18 cellular contexts compared by ENCODE assay signal in the genomic region with DNA sequence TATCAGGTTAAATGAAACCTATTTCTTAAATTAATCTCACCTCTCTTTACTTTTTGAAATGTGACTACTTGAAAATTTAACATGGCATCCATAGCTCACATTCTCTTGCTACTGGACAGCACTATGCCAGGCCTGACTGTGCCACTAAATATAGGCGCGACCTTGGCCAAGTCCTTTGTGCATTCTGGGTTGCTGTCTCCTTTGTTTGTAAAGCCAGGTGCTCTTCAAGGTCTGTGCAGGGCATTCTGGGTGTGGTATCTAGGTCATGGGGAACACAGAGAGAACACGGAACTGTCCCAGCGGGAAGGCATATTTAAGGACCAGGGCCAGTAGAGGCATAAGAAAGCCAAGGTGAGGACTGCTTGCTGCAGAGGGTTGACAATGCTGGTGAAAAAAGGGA.
A peak's percentile ranks its signal among the peaks of the same experiment; 100 is the strongest.
DNase-seq lines count a peak whose midpoint lies in the region; ATAC-seq and TF ChIP-seq lines count a peak whose summit lies in the region.
"Had no signal": no experiment of that assay in that cellular context is flagged by ENCODE, and none has a peak within 500 bp of the region (broad histone marks: within the 10 kb centered on the region; RNA-seq: fewer than 3 reads in every experiment).

No MANE protein-coding gene starts in this region.

- no peak overlapping the region for H3K4me3 ChIP-seq in heart left ventricle
- no peak overlapping the region for H3K4me3 ChIP-seq in right cardiac atrium (ENCODE audit: low read length)
- H3K4me3 ChIP-seq in psoas muscle, result no peak overlapping the region
- H3K4me3 ChIP-seq in hepatocyte, result no peak overlapping the region
- H3K4me3 ChIP-seq: GM23248, MG63 had no signal

- peak in 3 of 4 donors; percentile 43 to 61 (median 57) for ATAC-seq in heart left ventricle
- no peak for ATAC-seq in right cardiac atrium
- peak in 3 of 4 donors; percentile 32 to 72 (median 58) for ATAC-seq in psoas muscle
- ATAC-seq: Panc1 had no signal

- H3K9me2 ChIP-seq in hepatocyte (replicated peaks; ENCODE audit: insufficient read depth), result no peaks in the 10 kb centered on the region

- H3K4me1 ChIP-seq in heart left ventricle, result no peaks in the 10 kb centered on the region
- H3K4me1 ChIP-seq in right cardiac atrium (ENCODE audit: control insufficient read depth, insufficient read depth, low read length), result no peaks in the 10 kb centered on the region
- H3K4me1 ChIP-seq in psoas muscle, result no peaks in the 10 kb centered on the region
- no peaks in the 10 kb centered on the region for H3K4me1 ChIP-seq in hepatocyte (ENCODE audit: insufficient read depth)

- no peak for TF ChIP-seq POLR2A in heart left ventricle (IDR thresholded peaks at IDR 0.05)

- H3K79me2 ChIP-seq in hepatocyte, result no peaks in the 10 kb centered on the region

- intact Hi-C loops in heart left ventricle (cut with DNase I), result no loop called here
- intact Hi-C loops in right cardiac atrium (cut with DNase I), result no loop called here
- intact Hi-C loops in psoas muscle (cut with DNase I), result no loop called here

- H4K20me1 ChIP-seq in hepatocyte (ENCODE audit: insufficient read depth, poor library complexity, severe bottlenecking), result no peaks in the 10 kb centered on the region

- TF ChIP-seq CTCF in heart left ventricle (IDR thresholded peaks at IDR 0.05) (no peak), psoas muscle (IDR thresholded peaks at IDR 0.05) (no peak), hepatocyte (IDR thresholded peaks at IDR 0.05; ENCODE audit: poor library complexity) (no peak)

- 76 to 92% (median 85%) methylated on average over 4 of the region's 4 CpGs for WGBS in heart left ventricle, 4 donors
- WGBS in right cardiac atrium, result 94% methylated on average over 4 of the region's 4 CpGs
- WGBS in psoas muscle, 3 donors, result 56 to 83% (median 76%) methylated on average over 4 of the region's 4 CpGs
- WGBS in hepatocyte (ENCODE audit: low lambda C conversion rate, missing lambda C conversion rate), result 97% methylated on average over 4 of the region's 4 CpGs

- no peak overlapping the region for H3K27ac ChIP-seq in heart left ventricle
- no peak overlapping the region for H3K27ac ChIP-seq in right cardiac atrium (ENCODE audit: low read length)
- no peak overlapping the region for H3K27ac ChIP-seq in psoas muscle
- H3K27ac ChIP-seq in hepatocyte, result no peak overlapping the region
- H3K27ac ChIP-seq: GM23248 had no signal

- no peak overlapping the region for H3K4me2 ChIP-seq in hepatocyte

- H3K9me3 ChIP-seq in heart left ventricle (no peaks in the 10 kb centered on the region), right cardiac atrium (ENCODE audit: control insufficient read depth, low read length) (no peaks in the 10 kb centered on the region), psoas muscle (no peaks in the 10 kb centered on the region), hepatocyte (ENCODE audit: low read depth) (no peaks in the 10 kb centered on the region)
- H3K9me3 ChIP-seq: MG63 had no signal

- DNase-seq in NCI-H1417 (lab: John Stamatoyannopoulos, UW), result peak; percentile 40 to 80 (median 62)
- no peak for DNase-seq in NCI-H1417 treated with DMSO at 0.1 percent for 48 hours (lab: John Stamatoyannopoulos, UW)
- no peak for DNase-seq in heart left ventricle
- no peak for DNase-seq in right cardiac atrium
- DNase-seq in SHP77 treated with DMSO at 0.1 percent for 48 hours (lab: John Stamatoyannopoulos, UW), result peak; percentile 86
- no peak for DNase-seq in psoas muscle
- no peak for DNase-seq in hepatocyte (ENCODE audit: low spot score)
- no peak for DNase-seq in activated CD8-positive, alpha-beta memory T cell treated with anti-CD3 and anti-CD28 coated beads for 24 hours
- DNase-seq: 8988T, GDM1, GM23248, Kasumi-1, MG63, NCI-H1105, NCI-H2227 treated with DMSO at 0.1 percent for 48 hours, NCI-H526, T-helper 1 cell had no signal

- H3K36me3 ChIP-seq in heart left ventricle, result no peaks in the 10 kb centered on the region
- H3K36me3 ChIP-seq in psoas muscle (ENCODE audit: insufficient read depth in 1 of 2, low read depth in 1 of 2), result no peaks in the 10 kb centered on the region
- H3K36me3 ChIP-seq in hepatocyte (replicated peaks; ENCODE audit: insufficient read depth, low read depth), result no peaks in the 10 kb centered on the region
- H3K36me3 ChIP-seq: MG63 had no signal

- peaks cover 0 to 5% (median 0%) of the 10 kb centered on the region in 9 donors for H3K27me3 ChIP-seq in heart left ventricle
- H3K27me3 ChIP-seq in right cardiac atrium (ENCODE audit: control insufficient read depth, insufficient read depth), result no peaks in the 10 kb centered on the region
- peaks cover 0 to 5% (median 2%) of the 10 kb centered on the region in 3 donors for H3K27me3 ChIP-seq in psoas muscle (ENCODE audit: insufficient read depth in 3 of 3, low read length in 2 of 3)
- no peaks in the 10 kb centered on the region for H3K27me3 ChIP-seq in hepatocyte
- H3K27me3 ChIP-seq: MG63 had no signal

- H2AFZ ChIP-seq in hepatocyte, result no peak overlapping the region
- H2AFZ ChIP-seq: GM23248 had no signal

Comparison
In these comparisons a context has a peak if more than half of its experiments do, and no peak if none do; other contexts are left out.
1. DNase-seq: peak in NCI-H1417 (3 of 3) and SHP77 treated with DMSO at 0.1 percent for 48 hours (single experiment); none in NCI-H1417 treated with DMSO at 0.1 percent for 48 hours (single experiment), heart left ventricle (0 of 5), right cardiac atrium (0 of 3), psoas muscle (0 of 2), hepatocyte (single experiment) and activated CD8-positive, alpha-beta memory T cell treated with anti-CD3 and anti-CD28 coated beads for 24 hours (single experiment).
2. ATAC-seq: peak in heart left ventricle (3 of 4) and psoas muscle (3 of 4); none in right cardiac atrium (0 of 2).